ENCODE assay signal across 32 cellular contexts in genomic region chr11:118222437-118222836, GRCh38. TPM values are rescaled to one million over a fixed set of nuclear protein-coding genes. Genes with fewer than 3 reads are reported as not detected.
A peak's percentile ranks its signal among the peaks of the same experiment; 100 is the strongest.
DNase-seq lines count a peak whose midpoint lies in the region; ATAC-seq, FAIRE-seq and TF ChIP-seq lines count a peak whose summit lies in the region.
"Had no signal": no experiment of that assay in that cellular context is flagged by ENCODE, and none has a peak within 500 bp of the region (broad histone marks: within the 10 kb centered on the region; RNA-seq: fewer than 3 reads in every experiment).

No MANE protein-coding gene starts in this region.

- H3K4me3 ChIP-seq in K562 (no peak overlapping the region), spleen (peak overlapping the region in 2 of 8 donors; percentile 39 to 63)
- H3K4me3 ChIP-seq: coronary artery, gastroesophageal sphincter, pancreas, right atrium auricular region, thyroid gland had no signal

- TF ChIP-seq CTCF in K562 (IDR thresholded peaks at IDR 0.05 in 2 of 3, conservative IDR thresholded peaks at IDR 0.05 in 1 of 3; ENCODE audit: insufficient read depth in 2 of 3, low read depth in 1 of 3, low read length in 3 of 3) = no peak
- TF ChIP-seq CTCF in spleen (IDR thresholded peaks at IDR 0.05 in 8 of 11, conservative IDR thresholded peaks at IDR 0.05 in 3 of 11) = no peak

- in situ Hi-C loops in K562 (cut with MboI) = no loop called here

- peaks cover 26 to 71% of the 10 kb centered on the region in 2 donors for H3K36me3 Mint-ChIP-seq in activated T-cell treated with anti-CD3 and anti-CD28 coated beads, Interleukin-2, amount 50 U/mL, for 72 hours (ENCODE audit: insufficient read depth in 2 of 2)
- H3K36me3 Mint-ChIP-seq in T-cell = peaks cover 22% of the 10 kb centered on the region
- no peaks in the 10 kb centered on the region for H3K36me3 Mint-ChIP-seq in activated T-helper 17 cell treated with anti-CD3 and anti-CD28 coated beads, Interleukin-2, amount 50 U/mL, for 72 hours (ENCODE audit: low read depth)

- H3K27ac ChIP-seq in K562 (ENCODE audit: extremely low read depth, low read depth, low read length) (no peak overlapping the region), spleen (peak overlapping the region in 5 of 8 donors; percentile 71 to 90 (median 89))
- H3K27ac ChIP-seq: C4-2B, coronary artery, gastroesophageal sphincter, HL-60, pancreas, right atrium auricular region, thyroid gland, WERI-Rb-1 had no signal

- FAIRE-seq in K562 (lab: Jason Lieb, UNC) = no peak
- FAIRE-seq: GM19239, HepG2, pancreas had no signal

- no peaks in the 10 kb centered on the region for H3K79me2 ChIP-seq in K562 (ENCODE audit: control insufficient read depth, insufficient read depth, low read length)

- no peak for TF ChIP-seq EP300 in K562 (IDR thresholded peaks at IDR 0.05; ENCODE audit: low read length)

- no peak for TF ChIP-seq POLR2A in K562 (conservative IDR thresholded peaks at IDR 0.05)
- TF ChIP-seq POLR2A in spleen (IDR thresholded peaks at IDR 0.05) = no peak

- H3K36me3 ChIP-seq in K562 (ENCODE audit: control insufficient read depth, insufficient read depth, low read length) = no peaks in the 10 kb centered on the region
- H3K36me3 ChIP-seq in spleen = no peaks in the 10 kb centered on the region
- H3K36me3 ChIP-seq: gastroesophageal sphincter, right atrium auricular region, WERI-Rb-1 had no signal

- H3K4me1 ChIP-seq in K562 (replicated peaks in 1 of 2; ENCODE audit: control insufficient read depth in 2 of 2, insufficient read depth in 2 of 2, low read length in 2 of 2) (no peaks in the 10 kb centered on the region), spleen (peaks cover 16 to 97% (median 53%) of the 10 kb centered on the region in 6 donors)
- H3K4me1 ChIP-seq: gastroesophageal sphincter, pancreas, right atrium auricular region, thyroid gland had no signal

- peak overlapping the region; percentile 81 to 85 for H3K4me3 Mint-ChIP-seq in activated T-cell treated with anti-CD3 and anti-CD28 coated beads, Interleukin-2, amount 50 U/mL, for 72 hours
- peak overlapping the region; percentile 75 to 91 (median 90) for H3K4me3 Mint-ChIP-seq in T-cell
- no peak overlapping the region for H3K4me3 Mint-ChIP-seq in activated T-helper 17 cell treated with anti-CD3 and anti-CD28 coated beads, Interleukin-2, amount 50 U/mL, for 72 hours
- H3K4me3 Mint-ChIP-seq: nephron had no signal

- peaks cover 64% of the 10 kb centered on the region for H3K4me1 Mint-ChIP-seq in activated T-cell treated with anti-CD3 and anti-CD28 coated beads, Interleukin-2, amount 50 U/mL, for 72 hours (ENCODE audit: low read depth)
- H3K4me1 Mint-ChIP-seq in T-cell = peaks cover 63 to 83% (median 77%) of the 10 kb centered on the region in 3 donors
- H3K4me1 Mint-ChIP-seq in activated T-helper 17 cell treated with anti-CD3 and anti-CD28 coated beads, Interleukin-2, amount 50 U/mL, for 72 hours = peaks cover 50% of the 10 kb centered on the region
- H3K4me1 Mint-ChIP-seq: nephron had no signal

- DNase-seq in activated T-cell treated with anti-CD3 and anti-CD28 coated beads, Interleukin-2, amount 50 U/mL, for 72 hours = no peak
- DNase-seq in activated T-cell treated with anti-CD3 and anti-CD28 coated beads for 4 hours (no peak), T-cell (no peak), K562 (ENCODE audit: extremely low read depth in 1 of 4, low spot score in 3 of 4) (no peak), spleen (no peak), NCI-H2107 (lab: John Stamatoyannopoulos, UW) (no peak), NCI-H510A treated with DMSO at 0.1 percent for 48 hours (lab: John Stamatoyannopoulos, UW) (no peak)
- DNase-seq: anterior cingulate cortex; hippocampal formation; immature natural killer cell; mesendoderm; NCI-H1092; NCI-H187 treated with DMSO at 0.1 percent for 48 hours; NCI-H748 treated with DMSO at 0.1 percent for 48 hours; pancreas; RPMI8226; stimulated activated CD4-positive, alpha-beta T cell treated with anti-CD3 and anti-CD28 coated beads, Interleukin-4, amount 100 ng/mL, for 1 hour; stimulated activated naive CD4-positive, alpha-beta T cell; T-helper 9 cell; thyroid gland; WERI-Rb-1 had no signal

- peaks cover 7 to 26% of the 10 kb centered on the region in 2 experiments; a peak in 4 of 5 replicates for H3K27me3 ChIP-seq in K562 (ENCODE audit: control insufficient read depth in 2 of 2, insufficient read depth in 2 of 2, low read length in 2 of 2)
- H3K27me3 ChIP-seq in spleen (replicated peaks in 1 of 7) = peaks cover 0 to 58% (median 0%) of the 10 kb centered on the region in 7 donors
- H3K27me3 ChIP-seq: pancreas, right atrium auricular region, thyroid gland had no signal

- POLR2A ChIA-PET in T-cell (lab: Charles Lee) (no interaction called here), K562 (lab: Yijun Ruan, JAX) (no interaction called here)

- whole genome bisulfite sequencing in K562 (ENCODE audit: insufficient coverage, low coverage, missing lambda C conversion rate) = 9% methylated on average over 4 of the region's 4 CpGs
- 59 to 85% (median 65%) methylated on average over 4 of the region's 4 CpGs for WGBS in spleen, 5 donors

- no peaks in the 10 kb centered on the region for H3K9me1 ChIP-seq in K562 (ENCODE audit: control insufficient read depth, insufficient read depth, low read length)

- TF ChIP-seq RAD21 in K562 (CRISPR knock-in tag; conservative IDR thresholded peaks at IDR 0.05 in 1 of 2, IDR thresholded peaks at IDR 0.05 in 1 of 2) = no peak

- CTCF ChIA-PET in T-cell (lab: Charles Lee) = interaction anchor here (0.5 to 1.7 kb wide), 3 partner anchors 24 to 29 kb away, joined by 4 to 5 read pairs (median 4); partner anchors contain the start of gene MPZL3 (in 1 of the 2)
- CTCF ChIA-PET in K562 (lab: Yijun Ruan, JAX; ENCODE audit: low intra/inter-chr PET ratio) = interaction anchor here (0.6 kb wide), 1 partner anchor 25 kb away, joined by 3 read pairs; no protein-coding TSS in a partner anchor

- H3K9me3 ChIP-seq in K562 (replicated peaks; ENCODE audit: control insufficient read depth, insufficient read depth, low read depth, low read length) = no peaks in the 10 kb centered on the region
- H3K9me3 ChIP-seq in spleen = no peaks in the 10 kb centered on the region
- H3K9me3 ChIP-seq: gastroesophageal sphincter, pancreas, right atrium auricular region, thyroid gland had no signal

- no peak for ATAC-seq in activated T-cell treated with anti-CD3 and anti-CD28 coated beads, Interleukin-2, amount 50 U/mL, for 72 hours (replicated peaks in 1 of 2)
- ATAC-seq in T-cell (replicated peaks in 1 of 4) (no peak), K562 (no peak)
- no peak for ATAC-seq in activated T-helper 17 cell treated with anti-CD3 and anti-CD28 coated beads, Interleukin-2, amount 50 U/mL, for 72 hours (replicated peaks)
- ATAC-seq: gastroesophageal sphincter, HCT116, HepG2, pancreas had no signal

- H3K27me3 Mint-ChIP-seq in activated T-cell treated with anti-CD3 and anti-CD28 coated beads, Interleukin-2, amount 50 U/mL, for 72 hours (ENCODE audit: low read depth) = no peaks in the 10 kb centered on the region
- no peaks in the 10 kb centered on the region for H3K27me3 Mint-ChIP-seq in T-cell
- H3K27me3 Mint-ChIP-seq in activated T-helper 17 cell treated with anti-CD3 and anti-CD28 coated beads, Interleukin-2, amount 50 U/mL, for 72 hours = no peaks in the 10 kb centered on the region

- H3K9ac ChIP-seq in K562 (ENCODE audit: insufficient read depth in 1 of 2, low read depth in 2 of 2, low read length in 2 of 2) = no peak overlapping the region

- H3K9me3 Mint-ChIP-seq in activated T-cell treated with anti-CD3 and anti-CD28 coated beads, Interleukin-2, amount 50 U/mL, for 72 hours = peaks cover 4 to 7% of the 10 kb centered on the region in 2 donors
- no peaks in the 10 kb centered on the region for H3K9me3 Mint-ChIP-seq in T-cell
- H3K9me3 Mint-ChIP-seq in activated T-helper 17 cell treated with anti-CD3 and anti-CD28 coated beads, Interleukin-2, amount 50 U/mL, for 72 hours = no peaks in the 10 kb centered on the region
- H3K9me3 Mint-ChIP-seq: nephron had no signal

- BruUV-seq in K562 (replicated peaks; lab: Mats Ljungman, UMichigan) = no TSS peak

- peak overlapping the region; percentile 97 for H3K27ac Mint-ChIP-seq in activated T-cell treated with anti-CD3 and anti-CD28 coated beads, Interleukin-2, amount 50 U/mL, for 72 hours
- peak overlapping the region; percentile 91 to 93 for H3K27ac Mint-ChIP-seq in T-cell
- no peak overlapping the region for H3K27ac Mint-ChIP-seq in activated T-helper 17 cell treated with anti-CD3 and anti-CD28 coated beads, Interleukin-2, amount 50 U/mL, for 72 hours
- H3K27ac Mint-ChIP-seq: immature natural killer cell, nephron had no signal

- H2AFZ ChIP-seq in K562 (ENCODE audit: low read depth, low read length) = no peak overlapping the region

- no peak overlapping the region for H3K4me2 ChIP-seq in K562 (ENCODE audit: insufficient read depth, low read length)

- intact Hi-C loops in K562 (cut with micrococcal nuclease) = no loop called here
- intact Hi-C loops in spleen (cut with DNase I; ENCODE audit: low total_unique reads) = no loop called here

- H4K20me1 ChIP-seq in K562 (replicated peaks; ENCODE audit: control insufficient read depth, insufficient read depth, low read length) = no peaks in the 10 kb centered on the region

RNA-seq across cellular contexts. Expression of gene JAML, which starts 2.4 kb away (rescaled TPM):
- 100 to 1,000 TPM; 272 to 369 TPM for total RNA-seq in activated T-cell treated with anti-CD3 and anti-CD28 coated beads, Interleukin-2, amount 50 U/mL, for 72 hours
- 100 to 1,000 TPM in 2 of 5 donors, 10 to 100 TPM in 3; 60.8 to 165 (median 95.8) TPM for total RNA-seq in T-cell
- total RNA-seq in K562 (2011; cell fraction: chromatin; rRNA removed; ENCODE audit: low replicate concordance) = not detected in 2 replicates
- total RNA-seq in K562 (2011; cell fraction: nucleolus; rRNA removed) = not detected in 2 replicates
- total RNA-seq in K562 (2011; cell fraction: nucleoplasm; rRNA removed) = not detected in 2 replicates
- 0.05 and 0.08 TPM in 2 replicates for total RNA-seq in K562 (2014; rRNA removed)
- total RNA-seq in K562 (2014; rRNA removed; fragmentation: Illumina TruSeq; extraction: Trizol) = not detected in 2 replicates
- total RNA-seq in K562 (2015; rRNA removed; fragmentation: Illumina TruSeq; extraction: Trizol) = 0.19 TPM in 1 of 2 replicates, not detected in the other
- total RNA-seq in K562 (2021) = 0.22 and 0.47 TPM in 2 replicates
- polyA plus RNA-seq in K562 (2011; rRNA removed) = 0.08 TPM in 1 of 2 replicates, not detected in the other
- polyA plus RNA-seq in K562 (2011; cell fraction: cytosol; rRNA removed) = 0.12 TPM in 1 of 2 replicates, not detected in the other
- 0.09 and 0.35 TPM in 2 replicates for polyA plus RNA-seq in K562 (2011; cell fraction: nucleus; rRNA removed)
- 0.25 and 0.39 TPM in 2 replicates for polyA plus RNA-seq in K562 (2012)
- polyA plus RNA-seq in K562 (2014; fragmentation: Illumina TruSeq; extraction: Trizol) = 0.09 and 0.12 TPM in 2 replicates
- under 1 TPM in 1 of 2 experiments, not detected in 1; 0.27 TPM for polyA plus RNA-seq in K562 (2014; fragmentation: Nextera tagmentation; extraction: Ambion mirVana)
- polyA plus RNA-seq in K562 (2014; rRNA removed) = 0.32 TPM in 1 of 2 replicates, not detected in the other
- polyA minus RNA-seq in K562 (2011; rRNA and poly(A)+ RNA removed) = not detected in 2 replicates
- not detected in 2 replicates for polyA minus RNA-seq in K562 (2011; cell fraction: cytosol; rRNA and poly(A)+ RNA removed)
- under 0.01 TPM in 1 of 2 replicates, not detected in the other for polyA minus RNA-seq in K562 (2011; cell fraction: nucleus; rRNA and poly(A)+ RNA removed)
- 100 to 1,000 TPM in 2 of 7 donors, 10 to 100 TPM in 5; 45.5 to 180 (median 91.3) TPM for total RNA-seq in spleen
- polyA plus RNA-seq in spleen = 100 to 1,000 TPM in 1 of 3 donors, 10 to 100 TPM in 2; 18.2 to 154 (median 42.0) TPM
- 100 to 1,000 TPM in 1 of 2 donors, 10 to 100 TPM in 1; 74.0 to 276 TPM for total RNA-seq in activated T-helper 17 cell treated with anti-CD3 and anti-CD28 coated beads, Interleukin-2, amount 50 U/mL, for 72 hours
- total RNA-seq: SK-MEL-5 had no signal

RNA-seq across cellular contexts. Expression of gene MPZL3, which starts 29.7 kb away (rescaled TPM):
- total RNA-seq in activated T-cell treated with anti-CD3 and anti-CD28 coated beads, Interleukin-2, amount 50 U/mL, for 72 hours = 10 to 100 TPM; 71.3 to 76.3 TPM
- total RNA-seq in T-cell = 10 to 100 TPM in 4 of 5 donors, 1 to 10 TPM in 1; 9.8 to 25.2 (median 16.5) TPM
- 0.74 and 1.2 TPM in 2 replicates for total RNA-seq in K562 (2011; cell fraction: chromatin; rRNA removed; ENCODE audit: low replicate concordance)
- total RNA-seq in K562 (2011; cell fraction: nucleolus; rRNA removed) = 0.53 and 1.2 TPM in 2 replicates
- 1.4 and 2.1 TPM in 2 replicates for total RNA-seq in K562 (2011; cell fraction: nucleoplasm; rRNA removed)
- 1.2 and 1.3 TPM in 2 replicates for total RNA-seq in K562 (2014; rRNA removed)
- total RNA-seq in K562 (2014; rRNA removed; fragmentation: Illumina TruSeq; extraction: Trizol) = 2.5 and 2.9 TPM in 2 replicates
- 1.7 and 1.9 TPM in 2 replicates for total RNA-seq in K562 (2015; rRNA removed; fragmentation: Illumina TruSeq; extraction: Trizol)
- 1.8 and 2.1 TPM in 2 replicates for total RNA-seq in K562 (2021)
- polyA plus RNA-seq in K562 (2011; rRNA removed) = 1.5 and 3.3 TPM in 2 replicates
- polyA plus RNA-seq in K562 (2011; cell fraction: cytosol; rRNA removed) = 0.42 and 2.3 TPM in 2 replicates
- 0.58 and 1.9 TPM in 2 replicates for polyA plus RNA-seq in K562 (2011; cell fraction: nucleus; rRNA removed)
- polyA plus RNA-seq in K562 (2012) = 2.0 and 3.8 TPM in 2 replicates
- polyA plus RNA-seq in K562 (2014; fragmentation: Illumina TruSeq; extraction: Trizol) = 1.5 TPM in 2 replicates
- polyA plus RNA-seq in K562 (2014; fragmentation: Nextera tagmentation; extraction: Ambion mirVana) = 1 to 10 TPM; 1.6 to 2.9 TPM
- polyA plus RNA-seq in K562 (2014; rRNA removed) = 0.97 and 1.1 TPM in 2 replicates
- polyA minus RNA-seq in K562 (2011; rRNA and poly(A)+ RNA removed) = 3.3 and 8.2 TPM in 2 replicates
- 1.3 and 2.1 TPM in 2 replicates for polyA minus RNA-seq in K562 (2011; cell fraction: cytosol; rRNA and poly(A)+ RNA removed)
- 0.13 and 0.89 TPM in 2 replicates for polyA minus RNA-seq in K562 (2011; cell fraction: nucleus; rRNA and poly(A)+ RNA removed)
- 10 to 100 TPM in 3 of 7 donors, 1 to 10 TPM in 4; 4.3 to 12.9 (median 9.2) TPM for total RNA-seq in spleen
- 1 to 10 TPM; 2.0 to 2.1 (median 2.1) TPM for polyA plus RNA-seq in spleen
- total RNA-seq in activated T-helper 17 cell treated with anti-CD3 and anti-CD28 coated beads, Interleukin-2, amount 50 U/mL, for 72 hours = 100 to 1,000 TPM in 1 of 2 donors, 10 to 100 TPM in 1; 31.5 to 111 TPM
- total RNA-seq: SK-MEL-5 had no signal

RNA-seq across cellular contexts. Expression of gene MPZL2, which starts 41.7 kb away (rescaled TPM):
- 10 to 100 TPM; 10.1 to 12.9 TPM for total RNA-seq in activated T-cell treated with anti-CD3 and anti-CD28 coated beads, Interleukin-2, amount 50 U/mL, for 72 hours
- total RNA-seq in T-cell (1 to 10 TPM in 4 of 5 donors, under 1 TPM in 1; 0.85 to 5.6 (median 2.0) TPM), K562 (2014; rRNA removed) (0.08 TPM in 1 of 2 replicates, not detected in the other), K562 (2014; rRNA removed; fragmentation: Illumina TruSeq; extraction: Trizol) (0.16 TPM in 1 of 2 replicates, not detected in the other), K562 (2015; rRNA removed; fragmentation: Illumina TruSeq; extraction: Trizol) (0.18 and 0.19 TPM in 2 replicates), K562 (2021) (0.09 and 0.29 TPM in 2 replicates), spleen (10 to 100 TPM in 3 of 7 donors, 1 to 10 TPM in 4; 7.0 to 18.4 (median 9.8) TPM)
- total RNA-seq in K562 (2011; cell fraction: chromatin; rRNA removed; ENCODE audit: low replicate concordance) = not detected in 2 replicates
- total RNA-seq in K562 (2011; cell fraction: nucleolus; rRNA removed) = not detected in 2 replicates
- total RNA-seq in K562 (2011; cell fraction: nucleoplasm; rRNA removed) = not detected in 2 replicates
- polyA plus RNA-seq in K562 (2011; rRNA removed) (0.17 and 0.38 TPM in 2 replicates), K562 (2014; fragmentation: Illumina TruSeq; extraction: Trizol) (0.27 and 0.32 TPM in 2 replicates), K562 (2014; fragmentation: Nextera tagmentation; extraction: Ambion mirVana) (under 1 TPM; 0.14 to 0.28 TPM), K562 (2014; rRNA removed) (0.16 and 0.21 TPM in 2 replicates), spleen (1 to 10 TPM; 1.6 to 2.0 (median 1.8) TPM)
- polyA plus RNA-seq in K562 (2011; cell fraction: cytosol; rRNA removed) = 0.07 and 0.38 TPM in 2 replicates
- 0.50 and 0.69 TPM in 2 replicates for polyA plus RNA-seq in K562 (2011; cell fraction: nucleus; rRNA removed)
- polyA plus RNA-seq in K562 (2012) = 0.23 and 0.28 TPM in 2 replicates
- 0.07 and 0.60 TPM in 2 replicates for polyA minus RNA-seq in K562 (2011; rRNA and poly(A)+ RNA removed)
- polyA minus RNA-seq in K562 (2011; cell fraction: cytosol; rRNA and poly(A)+ RNA removed) = not detected in 2 replicates
- 0.56 TPM in 1 of 2 replicates, not detected in the other for polyA minus RNA-seq in K562 (2011; cell fraction: nucleus; rRNA and poly(A)+ RNA removed)
- total RNA-seq in activated T-helper 17 cell treated with anti-CD3 and anti-CD28 coated beads, Interleukin-2, amount 50 U/mL, for 72 hours = 10 to 100 TPM in 1 of 2 donors, 1 to 10 TPM in 1; 2.8 to 21.7 TPM

RNA-seq across cellular contexts. Expression of gene SCN2B, which starts 46.0 kb away (rescaled TPM):
- total RNA-seq in activated T-cell treated with anti-CD3 and anti-CD28 coated beads, Interleukin-2, amount 50 U/mL, for 72 hours = not detected
- total RNA-seq in T-cell = under 1 TPM in 1 of 5 donors, not detected in 4; 0.06 TPM
- not detected in 2 replicates for total RNA-seq in K562 (2011; cell fraction: chromatin; rRNA removed; ENCODE audit: low replicate concordance)
- not detected in 2 replicates for total RNA-seq in K562 (2011; cell fraction: nucleolus; rRNA removed)
- total RNA-seq in K562 (2011; cell fraction: nucleoplasm; rRNA removed) = not detected in 2 replicates
- total RNA-seq in K562 (2014; rRNA removed) = not detected in 2 replicates
- not detected in 2 replicates for total RNA-seq in K562 (2014; rRNA removed; fragmentation: Illumina TruSeq; extraction: Trizol)
- total RNA-seq in K562 (2015; rRNA removed; fragmentation: Illumina TruSeq; extraction: Trizol) = not detected in 2 replicates
- total RNA-seq in K562 (2021) = not detected in 2 replicates
- polyA plus RNA-seq in K562 (2011; rRNA removed) = not detected in 2 replicates
- polyA plus RNA-seq in K562 (2011; cell fraction: cytosol; rRNA removed) = not detected in 2 replicates
- polyA plus RNA-seq in K562 (2011; cell fraction: nucleus; rRNA removed) = not detected in 2 replicates
- not detected in 2 replicates for polyA plus RNA-seq in K562 (2012)
- polyA plus RNA-seq in K562 (2014; fragmentation: Illumina TruSeq; extraction: Trizol) = not detected in 2 replicates
- not detected for polyA plus RNA-seq in K562 (2014; fragmentation: Nextera tagmentation; extraction: Ambion mirVana)
- polyA plus RNA-seq in K562 (2014; rRNA removed) = not detected in 2 replicates
- polyA minus RNA-seq in K562 (2011; rRNA and poly(A)+ RNA removed) = not detected in 2 replicates
- polyA minus RNA-seq in K562 (2011; cell fraction: cytosol; rRNA and poly(A)+ RNA removed) = not detected in 2 replicates
- polyA minus RNA-seq in K562 (2011; cell fraction: nucleus; rRNA and poly(A)+ RNA removed) = not detected in 2 replicates
- total RNA-seq in spleen = under 1 TPM in 3 of 7 donors, not detected in 4; 0.03 to 0.15 (median 0.14) TPM
- polyA plus RNA-seq in spleen = under 1 TPM; 0.02 to 0.04 (median 0.03) TPM
- under 1 TPM in 1 of 2 donors, not detected in 1; 0.11 TPM for total RNA-seq in activated T-helper 17 cell treated with anti-CD3 and anti-CD28 coated beads, Interleukin-2, amount 50 U/mL, for 72 hours
- total RNA-seq: SK-MEL-5 had no signal
- polyA plus RNA-seq: immature natural killer cell had no signal

Comparison
In these comparisons a context has a peak if more than half of its experiments do, and no peak if none do; other contexts are left out.
1. RNA of gene JAML, which starts 2.4 kb away (total RNA-seq): 272 to 369 TPM in activated T-cell treated with anti-CD3 and anti-CD28 coated beads, Interleukin-2, amount 50 U/mL, for 72 hours, 74.0 to 276 TPM in activated T-helper 17 cell treated with anti-CD3 and anti-CD28 coated beads, Interleukin-2, amount 50 U/mL, for 72 hours, 60.8 to 165 TPM in T-cell and 45.5 to 180 TPM in spleen; 0.05 to 0.47 TPM in K562; every median in the first group is over 10 times any median in the second.